22 cellular contexts compared by ENCODE assay signal in the genomic region with DNA sequence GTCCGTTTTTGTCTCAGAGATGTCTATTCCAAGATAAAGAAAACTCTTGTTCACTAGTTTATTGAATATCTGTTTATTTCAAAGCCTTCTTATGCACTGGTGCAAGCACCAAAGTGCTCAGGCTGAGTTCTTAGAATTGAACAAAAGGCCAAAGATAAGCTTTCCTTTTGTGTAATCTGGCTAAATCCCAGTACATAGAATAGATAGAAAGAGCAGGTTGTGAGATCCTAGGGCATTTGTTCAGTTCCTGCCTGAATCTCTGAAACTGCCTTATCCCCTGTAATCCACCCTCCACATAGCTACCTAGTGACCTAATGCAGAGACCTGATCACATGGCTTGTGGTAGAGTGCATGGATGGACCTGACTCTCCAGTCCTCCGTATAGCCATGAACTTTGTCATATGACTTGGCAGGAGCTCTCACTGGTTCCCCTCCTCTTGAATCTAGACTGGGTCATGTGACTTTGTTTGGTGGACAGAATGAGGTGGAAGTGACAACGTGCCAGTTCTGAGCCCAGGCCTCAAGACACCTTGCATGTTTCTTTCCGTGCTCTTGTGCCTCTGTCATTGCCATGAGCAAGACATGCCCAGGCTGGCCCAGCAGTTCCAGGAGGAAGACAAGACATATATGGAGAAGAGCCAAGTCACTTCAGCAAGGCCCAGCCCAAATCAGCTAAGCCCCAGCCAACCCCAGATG.
DNase-seq lines count a peak whose midpoint lies in the region; ATAC-seq and TF ChIP-seq lines count a peak whose summit lies in the region.
"Had no signal": no experiment of that assay in that cellular context is flagged by ENCODE, and none has a peak within 500 bp of the region (broad histone marks: within the 10 kb centered on the region; RNA-seq: fewer than 3 reads in every experiment).

No MANE protein-coding gene starts in this region.

- no peaks in the 10 kb centered on the region for H3K4me1 Mint-ChIP-seq in osteocyte (ENCODE audit: unreplicated experiment)
- H3K4me1 Mint-ChIP-seq: activated CD4-positive, alpha-beta T cell treated with anti-CD3 and anti-CD28 coated beads, Interleukin-2, amount 10 ng/mL, durations not matched to agents 24 days and 14 days had no signal

- no peak overlapping the region for H3K4me3 Mint-ChIP-seq in osteocyte (ENCODE audit: unreplicated experiment)
- H3K4me3 Mint-ChIP-seq: activated CD4-positive, alpha-beta T cell treated with anti-CD3 and anti-CD28 coated beads, Interleukin-2, amount 10 ng/mL, durations not matched to agents 24 days and 14 days; GM23338; immature natural killer cell had no signal

- no peaks in the 10 kb centered on the region for H3K36me3 Mint-ChIP-seq in osteocyte (ENCODE audit: unreplicated experiment)

- H3K9me3 Mint-ChIP-seq in osteocyte (ENCODE audit: unreplicated experiment): peaks cover 4% of the 10 kb centered on the region
- H3K9me3 Mint-ChIP-seq: activated CD4-positive, alpha-beta T cell treated with anti-CD3 and anti-CD28 coated beads, Interleukin-2, amount 10 ng/mL, durations not matched to agents 24 days and 14 days had no signal

- intact Hi-C loops in dorsolateral prefrontal cortex (cut with DNase I): loop anchor here (5.0 to 10.0 kb wide), 2 partner anchors 49 to 106 kb away; no protein-coding TSS in a partner anchor

- peak; percentile 28 for DNase-seq in H4 (ENCODE audit: low spot score)
- peak; percentile 16 for DNase-seq in OCI-M1 (lab: John Stamatoyannopoulos, UW)
- DNase-seq in epithelial cell of prostate (ENCODE audit: low read depth, low spot score): peak; percentile 85
- peak; percentile 3 for DNase-seq in osteocyte (ENCODE audit: extremely low spot score, unreplicated experiment)
- DNase-seq in dorsolateral prefrontal cortex: no peak
- no peak for DNase-seq in SKM-1 (lab: John Stamatoyannopoulos, UW; ENCODE audit: unreplicated experiment)
- DNase-seq: activated CD4-positive, alpha-beta T cell treated with anti-CD3 and anti-CD28 coated beads, Interleukin-2, amount 10 ng/mL, durations not matched to agents 24 days and 14 days; activated CD8-positive, alpha-beta memory T cell treated with anti-CD3 and anti-CD28 coated beads, Interleukin-2, amount 50 U/mL, for 4 hours; activated effector memory CD4-positive, alpha-beta T cell treated with anti-CD3 and anti-CD28 coated beads, Interleukin-2, amount 50 U/mL, for 16 hours; immature natural killer cell; NCI-H187; NCI-H510A treated with DMSO at 0.1 percent for 48 hours; stimulated activated naive CD4-positive, alpha-beta T cell treated with Interleukin-2 at 50 U/mL for 16 hours; SW 1271; tibial artery had no signal

- no peak overlapping the region for H3K4me3 ChIP-seq in dorsolateral prefrontal cortex
- H3K4me3 ChIP-seq: cardiac muscle cell, GM23338, lung, tibial artery had no signal

- no peak overlapping the region for H3K27ac Mint-ChIP-seq in osteocyte (ENCODE audit: unreplicated experiment)
- H3K27ac Mint-ChIP-seq: activated CD4-positive, alpha-beta T cell treated with anti-CD3 and anti-CD28 coated beads, Interleukin-2, amount 10 ng/mL, durations not matched to agents 24 days and 14 days; GM23338 had no signal

- peaks cover 0 to 3% (median 0%) of the 10 kb centered on the region in 45 donors for H3K27me3 ChIP-seq in dorsolateral prefrontal cortex
- H3K27me3 ChIP-seq: cardiac muscle cell had no signal

- peaks cover 20% of the 10 kb centered on the region for H3K27me3 Mint-ChIP-seq in osteocyte (ENCODE audit: unreplicated experiment)
- H3K27me3 Mint-ChIP-seq: activated CD4-positive, alpha-beta T cell treated with anti-CD3 and anti-CD28 coated beads, Interleukin-2, amount 10 ng/mL, durations not matched to agents 24 days and 14 days had no signal

- peak overlapping the region; percentile 84 for H3K27ac ChIP-seq in epithelial cell of prostate
- H3K27ac ChIP-seq in dorsolateral prefrontal cortex: no peak overlapping the region
- H3K27ac ChIP-seq: cardiac muscle cell, RWPE1, tibial artery had no signal

- TF ChIP-seq CTCF in osteocyte (IDR thresholded peaks at IDR 0.05) (no peak), dorsolateral prefrontal cortex (IDR thresholded peaks at IDR 0.05 in 54 of 56, conservative IDR thresholded peaks at IDR 0.05 in 2 of 56; ENCODE audit: low read depth in 1 of 56, partially characterized antibody in 56 of 56) (no peak)

- ATAC-seq in GM21390 (IDR thresholded peaks at IDR 0.05; ENCODE audit: unreplicated experiment): no peak
- no peak for ATAC-seq in HG02973 (IDR thresholded peaks at IDR 0.05; ENCODE audit: unreplicated experiment)
- ATAC-seq: GM23338, sciatic nerve had no signal

Comparison
In these comparisons a context has a peak if more than half of its experiments do, and no peak if none do; other contexts are left out.
1. DNase-seq: peak in H4 (single experiment), OCI-M1 (single experiment), epithelial cell of prostate (single experiment) and osteocyte (single experiment); none in dorsolateral prefrontal cortex (0 of 10) and SKM-1 (single experiment).